ENCODE assay signal across 1 cellular context in the genomic region with DNA sequence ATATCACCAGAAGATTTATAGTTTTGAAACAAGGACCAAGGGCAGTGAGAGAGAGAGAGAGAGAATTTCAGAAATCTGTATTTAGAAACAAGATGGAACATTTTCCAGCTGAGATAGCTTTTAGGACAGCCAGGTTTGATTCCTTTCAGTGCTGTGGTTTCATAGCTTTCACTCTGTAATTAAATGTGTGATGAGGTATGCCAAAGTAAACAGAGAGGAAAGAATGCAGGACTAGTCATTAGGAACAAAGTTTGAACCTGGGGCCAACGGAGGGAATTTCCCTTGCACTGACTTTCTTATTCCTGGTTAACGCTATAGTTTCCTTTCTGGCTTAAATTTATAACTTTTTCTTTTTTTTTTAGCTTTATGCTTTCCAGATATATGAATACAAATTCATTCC.
TF ChIP-seq lines count a peak whose summit lies in the region.

No MANE protein-coding gene starts in this region.

TF ChIP-seq in HepG2, 621 proteins besides CTCF, POLR2A, EP300 and RAD21 (continued from another document and continues in another):
- TF ChIP-seq ZNF574 (CRISPR knock-in tag; IDR thresholded peaks at IDR 0.05) (no peak), AFF4 (CRISPR knock-in tag; IDR thresholded peaks at IDR 0.05) (no peak), ZNF589 (CRISPR knock-in tag; conservative IDR thresholded peaks at IDR 0.05) (no peak), POGK (CRISPR knock-in tag; conservative IDR thresholded peaks at IDR 0.05) (no peak), CREM (IDR thresholded peaks at IDR 0.05) (no peak), CREM (CRISPR knock-in tag; IDR thresholded peaks at IDR 0.05) (no peak), POLR2G (IDR thresholded peaks at IDR 0.05; ENCODE audit: low read depth, low read length) (no peak), ZSCAN25 (CRISPR knock-in tag; IDR thresholded peaks at IDR 0.05) (no peak), RNF2 (conservative IDR thresholded peaks at IDR 0.05; ENCODE audit: low read depth) (no peak), KLF13 (CRISPR knock-in tag; IDR thresholded peaks at IDR 0.05) (no peak), ZSCAN20 (CRISPR knock-in tag; IDR thresholded peaks at IDR 0.05; ENCODE audit: borderline replicate concordance) (no peak), ZNF777 (CRISPR knock-in tag; IDR thresholded peaks at IDR 0.05) (no peak), MED13 (CRISPR knock-in tag; IDR thresholded peaks at IDR 0.05) (no peak), STAT5B (CRISPR knock-in tag; IDR thresholded peaks at IDR 0.05) (no peak), SP5 (CRISPR knock-in tag; IDR thresholded peaks at IDR 0.05; ENCODE audit: borderline replicate concordance, low read depth) (no peak), GATAD2A (CRISPR knock-in tag; IDR thresholded peaks at IDR 0.05) (peak; percentile 28; the same call in 1 of the 2 replicates), PPARG (CRISPR knock-in tag; conservative IDR thresholded peaks at IDR 0.05) (no peak), ZKSCAN8 (CRISPR knock-in tag; IDR thresholded peaks at IDR 0.05; ENCODE audit: borderline replicate concordance) (no peak), REPIN1 (CRISPR knock-in tag; IDR thresholded peaks at IDR 0.05; ENCODE audit: borderline replicate concordance, low read depth) (no peak), ZNF782 (CRISPR knock-in tag; IDR thresholded peaks at IDR 0.05; ENCODE audit: borderline replicate concordance) (no peak), NCOA1 (CRISPR knock-in tag; IDR thresholded peaks at IDR 0.05) (no peak), ZNF792 (CRISPR knock-in tag; IDR thresholded peaks at IDR 0.05) (0 out of 2 replicates have a peak, but pooled peaks have one; percentile 30), RARA (CRISPR knock-in tag; IDR thresholded peaks at IDR 0.05) (peak; percentile 56; the same call in 1 of the 2 replicates), HOXD1 (CRISPR knock-in tag; IDR thresholded peaks at IDR 0.05) (no peak), SMARCC2 (IDR thresholded peaks at IDR 0.05) (no peak), HIVEP1 (CRISPR knock-in tag; IDR thresholded peaks at IDR 0.05) (no peak), NR2C2 (CRISPR knock-in tag; IDR thresholded peaks at IDR 0.05; ENCODE audit: borderline replicate concordance) (no peak), MXD4 (CRISPR knock-in tag; IDR thresholded peaks at IDR 0.05) (no peak), ZNF512 (CRISPR knock-in tag; IDR thresholded peaks at IDR 0.05) (no peak), ARNT2 (CRISPR knock-in tag; IDR thresholded peaks at IDR 0.05; ENCODE audit: low read depth) (no peak), ZNF33A (CRISPR knock-in tag; IDR thresholded peaks at IDR 0.05; ENCODE audit: borderline replicate concordance) (no peak), SSRP1 (CRISPR knock-in tag; IDR thresholded peaks at IDR 0.05) (no peak), ZBTB43 (CRISPR knock-in tag; conservative IDR thresholded peaks at IDR 0.05) (no peak)
- TF ChIP-seq, protein P1, sequence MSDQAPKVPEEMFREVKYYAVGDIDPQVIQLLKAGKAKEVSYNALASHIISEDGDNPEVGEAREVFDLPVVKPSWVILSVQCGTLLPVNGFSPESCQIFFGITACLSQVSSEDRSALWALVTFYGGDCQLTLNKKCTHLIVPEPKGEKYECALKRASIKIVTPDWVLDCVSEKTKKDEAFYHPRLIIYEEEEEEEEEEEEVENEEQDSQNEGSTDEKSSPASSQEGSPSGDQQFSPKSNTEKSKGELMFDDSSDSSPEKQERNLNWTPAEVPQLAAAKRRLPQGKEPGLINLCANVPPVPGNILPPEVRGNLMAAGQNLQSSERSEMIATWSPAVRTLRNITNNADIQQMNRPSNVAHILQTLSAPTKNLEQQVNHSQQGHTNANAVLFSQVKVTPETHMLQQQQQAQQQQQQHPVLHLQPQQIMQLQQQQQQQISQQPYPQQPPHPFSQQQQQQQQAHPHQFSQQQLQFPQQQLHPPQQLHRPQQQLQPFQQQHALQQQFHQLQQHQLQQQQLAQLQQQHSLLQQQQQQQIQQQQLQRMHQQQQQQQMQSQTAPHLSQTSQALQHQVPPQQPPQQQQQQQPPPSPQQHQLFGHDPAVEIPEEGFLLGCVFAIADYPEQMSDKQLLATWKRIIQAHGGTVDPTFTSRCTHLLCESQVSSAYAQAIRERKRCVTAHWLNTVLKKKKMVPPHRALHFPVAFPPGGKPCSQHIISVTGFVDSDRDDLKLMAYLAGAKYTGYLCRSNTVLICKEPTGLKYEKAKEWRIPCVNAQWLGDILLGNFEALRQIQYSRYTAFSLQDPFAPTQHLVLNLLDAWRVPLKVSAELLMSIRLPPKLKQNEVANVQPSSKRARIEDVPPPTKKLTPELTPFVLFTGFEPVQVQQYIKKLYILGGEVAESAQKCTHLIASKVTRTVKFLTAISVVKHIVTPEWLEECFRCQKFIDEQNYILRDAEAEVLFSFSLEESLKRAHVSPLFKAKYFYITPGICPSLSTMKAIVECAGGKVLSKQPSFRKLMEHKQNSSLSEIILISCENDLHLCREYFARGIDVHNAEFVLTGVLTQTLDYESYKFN (CRISPR knock-in tag; conservative IDR thresholded peaks at IDR 0.05) = peak; percentile 79
- TF ChIP-seq, protein P2, sequence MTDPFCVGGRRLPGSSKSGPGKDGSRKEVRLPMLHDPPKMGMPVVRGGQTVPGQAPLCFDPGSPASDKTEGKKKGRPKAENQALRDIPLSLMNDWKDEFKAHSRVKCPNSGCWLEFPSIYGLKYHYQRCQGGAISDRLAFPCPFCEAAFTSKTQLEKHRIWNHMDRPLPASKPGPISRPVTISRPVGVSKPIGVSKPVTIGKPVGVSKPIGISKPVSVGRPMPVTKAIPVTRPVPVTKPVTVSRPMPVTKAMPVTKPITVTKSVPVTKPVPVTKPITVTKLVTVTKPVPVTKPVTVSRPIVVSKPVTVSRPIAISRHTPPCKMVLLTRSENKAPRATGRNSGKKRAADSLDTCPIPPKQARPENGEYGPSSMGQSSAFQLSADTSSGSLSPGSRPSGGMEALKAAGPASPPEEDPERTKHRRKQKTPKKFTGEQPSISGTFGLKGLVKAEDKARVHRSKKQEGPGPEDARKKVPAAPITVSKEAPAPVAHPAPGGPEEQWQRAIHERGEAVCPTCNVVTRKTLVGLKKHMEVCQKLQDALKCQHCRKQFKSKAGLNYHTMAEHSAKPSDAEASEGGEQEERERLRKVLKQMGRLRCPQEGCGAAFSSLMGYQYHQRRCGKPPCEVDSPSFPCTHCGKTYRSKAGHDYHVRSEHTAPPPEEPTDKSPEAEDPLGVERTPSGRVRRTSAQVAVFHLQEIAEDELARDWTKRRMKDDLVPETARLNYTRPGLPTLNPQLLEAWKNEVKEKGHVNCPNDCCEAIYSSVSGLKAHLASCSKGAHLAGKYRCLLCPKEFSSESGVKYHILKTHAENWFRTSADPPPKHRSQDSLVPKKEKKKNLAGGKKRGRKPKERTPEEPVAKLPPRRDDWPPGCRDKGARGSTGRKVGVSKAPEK (CRISPR knock-in tag; IDR thresholded peaks at IDR 0.05; ENCODE audit: borderline replicate concordance) = no peak
- TF ChIP-seq, protein P3, sequence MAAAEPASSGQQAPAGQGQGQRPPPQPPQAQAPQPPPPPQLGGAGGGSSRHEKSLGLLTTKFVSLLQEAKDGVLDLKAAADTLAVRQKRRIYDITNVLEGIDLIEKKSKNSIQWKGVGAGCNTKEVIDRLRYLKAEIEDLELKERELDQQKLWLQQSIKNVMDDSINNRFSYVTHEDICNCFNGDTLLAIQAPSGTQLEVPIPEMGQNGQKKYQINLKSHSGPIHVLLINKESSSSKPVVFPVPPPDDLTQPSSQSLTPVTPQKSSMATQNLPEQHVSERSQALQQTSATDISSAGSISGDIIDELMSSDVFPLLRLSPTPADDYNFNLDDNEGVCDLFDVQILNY (CRISPR knock-in tag; conservative IDR thresholded peaks at IDR 0.05) = no peak
- TF ChIP-seq, protein P4, sequence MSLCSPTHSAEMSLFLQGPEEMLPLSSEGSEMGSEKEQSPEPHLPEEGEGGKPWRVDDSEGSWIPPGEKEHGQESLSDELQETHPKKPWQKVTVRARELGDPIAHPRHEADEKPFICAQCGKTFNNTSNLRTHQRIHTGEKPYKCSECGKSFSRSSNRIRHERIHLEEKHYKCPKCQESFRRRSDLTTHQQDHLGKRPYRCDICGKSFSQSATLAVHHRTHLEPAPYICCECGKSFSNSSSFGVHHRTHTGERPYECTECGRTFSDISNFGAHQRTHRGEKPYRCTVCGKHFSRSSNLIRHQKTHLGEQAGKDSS (CRISPR knock-in tag; IDR thresholded peaks at IDR 0.05; ENCODE audit: borderline replicate concordance, low read depth) = no peak
